In genomic region chr11:34773826-34774225, GRCh38 we compare ENCODE assay signal across 2 cellular contexts.
TF ChIP-seq lines count a peak whose summit lies in the region.

No MANE protein-coding gene starts in this region.

TF ChIP-seq in A549, 52 proteins besides CTCF, POLR2A, EP300 and RAD21 (continued from another document):
- TF ChIP-seq, protein P1, sequence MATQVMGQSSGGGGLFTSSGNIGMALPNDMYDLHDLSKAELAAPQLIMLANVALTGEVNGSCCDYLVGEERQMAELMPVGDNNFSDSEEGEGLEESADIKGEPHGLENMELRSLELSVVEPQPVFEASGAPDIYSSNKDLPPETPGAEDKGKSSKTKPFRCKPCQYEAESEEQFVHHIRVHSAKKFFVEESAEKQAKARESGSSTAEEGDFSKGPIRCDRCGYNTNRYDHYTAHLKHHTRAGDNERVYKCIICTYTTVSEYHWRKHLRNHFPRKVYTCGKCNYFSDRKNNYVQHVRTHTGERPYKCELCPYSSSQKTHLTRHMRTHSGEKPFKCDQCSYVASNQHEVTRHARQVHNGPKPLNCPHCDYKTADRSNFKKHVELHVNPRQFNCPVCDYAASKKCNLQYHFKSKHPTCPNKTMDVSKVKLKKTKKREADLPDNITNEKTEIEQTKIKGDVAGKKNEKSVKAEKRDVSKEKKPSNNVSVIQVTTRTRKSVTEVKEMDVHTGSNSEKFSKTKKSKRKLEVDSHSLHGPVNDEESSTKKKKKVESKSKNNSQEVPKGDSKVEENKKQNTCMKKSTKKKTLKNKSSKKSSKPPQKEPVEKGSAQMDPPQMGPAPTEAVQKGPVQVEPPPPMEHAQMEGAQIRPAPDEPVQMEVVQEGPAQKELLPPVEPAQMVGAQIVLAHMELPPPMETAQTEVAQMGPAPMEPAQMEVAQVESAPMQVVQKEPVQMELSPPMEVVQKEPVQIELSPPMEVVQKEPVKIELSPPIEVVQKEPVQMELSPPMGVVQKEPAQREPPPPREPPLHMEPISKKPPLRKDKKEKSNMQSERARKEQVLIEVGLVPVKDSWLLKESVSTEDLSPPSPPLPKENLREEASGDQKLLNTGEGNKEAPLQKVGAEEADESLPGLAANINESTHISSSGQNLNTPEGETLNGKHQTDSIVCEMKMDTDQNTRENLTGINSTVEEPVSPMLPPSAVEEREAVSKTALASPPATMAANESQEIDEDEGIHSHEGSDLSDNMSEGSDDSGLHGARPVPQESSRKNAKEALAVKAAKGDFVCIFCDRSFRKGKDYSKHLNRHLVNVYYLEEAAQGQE (IDR thresholded peaks at IDR 0.05) = no peak
- TF ChIP-seq GATA3 (IDR thresholded peaks at IDR 0.05; ENCODE audit: borderline replicate concordance) (no peak), HOXB5 (CRISPR knock-in tag; IDR thresholded peaks at IDR 0.05) (no peak), ESRRA (IDR thresholded peaks at IDR 0.05; ENCODE audit: borderline replicate concordance, low read length) (no peak), JUNB (IDR thresholded peaks at IDR 0.05) (no peak), POLR2AphosphoS2 (conservative IDR thresholded peaks at IDR 0.05; ENCODE audit: low read length) (no peak), ZFP36 (IDR thresholded peaks at IDR 0.05; ENCODE audit: borderline replicate concordance, partially characterized antibody) (no peak), EHF (CRISPR knock-in tag; IDR thresholded peaks at IDR 0.05) (no peak), BHLHE40 (IDR thresholded peaks at IDR 0.05; ENCODE audit: low read depth, low read length) (no peak)
- TF ChIP-seq, protein P2, sequence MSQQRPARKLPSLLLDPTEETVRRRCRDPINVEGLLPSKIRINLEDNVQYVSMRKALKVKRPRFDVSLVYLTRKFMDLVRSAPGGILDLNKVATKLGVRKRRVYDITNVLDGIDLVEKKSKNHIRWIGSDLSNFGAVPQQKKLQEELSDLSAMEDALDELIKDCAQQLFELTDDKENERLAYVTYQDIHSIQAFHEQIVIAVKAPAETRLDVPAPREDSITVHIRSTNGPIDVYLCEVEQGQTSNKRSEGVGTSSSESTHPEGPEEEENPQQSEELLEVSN (IDR thresholded peaks at IDR 0.05; ENCODE audit: borderline replicate concordance, low read depth) = no peak
TF ChIP-seq in A549: peak in this region for 0.

TF ChIP-seq in HCT116, 20 proteins besides CTCF, POLR2A, EP300 and RAD21 (continued from another document):
- TF ChIP-seq SRF (IDR thresholded peaks at IDR 0.05; ENCODE audit: low read depth) = no peak
- no peak for TF ChIP-seq ZNF274 (IDR thresholded peaks at IDR 0.05; ENCODE audit: low read depth, low read length)
- TF ChIP-seq EZH2phosphoT487 (IDR thresholded peaks at IDR 0.05; ENCODE audit: borderline replicate concordance) = no peak
- no peak for TF ChIP-seq CBX3 (IDR thresholded peaks at IDR 0.05; ENCODE audit: low read depth)
- TF ChIP-seq SP1 (IDR thresholded peaks at IDR 0.05; ENCODE audit: low read depth) = no peak
TF ChIP-seq in HCT116: peak in this region for 0.
